1 cellular context compared by ENCODE assay signal in genomic region chr2:100182494-100183355, GRCh38.
TF ChIP-seq lines count a peak whose summit lies in the region.

No MANE protein-coding gene starts in this region.

TF ChIP-seq in IMR-90, 13 proteins besides CTCF, POLR2A, EP300 and RAD21:
- TF ChIP-seq RCOR1 (IDR thresholded peaks at IDR 0.05; ENCODE audit: insufficient replicate concordance, low read length) (no peak), RFX5 (IDR thresholded peaks at IDR 0.05; ENCODE audit: low read depth, low read length) (no peak), SMC3 (IDR thresholded peaks at IDR 0.05; ENCODE audit: low read depth, low read length) (no peak), MXI1 (IDR thresholded peaks at IDR 0.05; ENCODE audit: borderline replicate concordance, low read depth, low read length) (no peak), ELK1 (IDR thresholded peaks at IDR 0.05; ENCODE audit: borderline replicate concordance, low read depth, low read length) (no peak), FOS (IDR thresholded peaks at IDR 0.05; ENCODE audit: low read depth, low read length) (no peak), CEBPB (IDR thresholded peaks at IDR 0.05; ENCODE audit: low read depth, low read length) (no peak), MAFK (IDR thresholded peaks at IDR 0.05; ENCODE audit: low read depth, low read length) (no peak), CHD1 (IDR thresholded peaks at IDR 0.05; ENCODE audit: low read depth, low read length) (no peak), MAZ (IDR thresholded peaks at IDR 0.05; ENCODE audit: borderline replicate concordance, low read depth, low read length) (no peak), NFE2L2 (IDR thresholded peaks at IDR 0.05; ENCODE audit: low read depth, low read length) (no peak), BHLHE40 (IDR thresholded peaks at IDR 0.05; ENCODE audit: low read depth, low read length) (no peak)
- TF ChIP-seq, protein P1, sequence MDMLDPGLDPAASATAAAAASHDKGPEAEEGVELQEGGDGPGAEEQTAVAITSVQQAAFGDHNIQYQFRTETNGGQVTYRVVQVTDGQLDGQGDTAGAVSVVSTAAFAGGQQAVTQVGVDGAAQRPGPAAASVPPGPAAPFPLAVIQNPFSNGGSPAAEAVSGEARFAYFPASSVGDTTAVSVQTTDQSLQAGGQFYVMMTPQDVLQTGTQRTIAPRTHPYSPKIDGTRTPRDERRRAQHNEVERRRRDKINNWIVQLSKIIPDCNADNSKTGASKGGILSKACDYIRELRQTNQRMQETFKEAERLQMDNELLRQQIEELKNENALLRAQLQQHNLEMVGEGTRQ (IDR thresholded peaks at IDR 0.05; ENCODE audit: low read depth, low read length) = no peak
